ENCODE assay signal across 12 cellular contexts in the genomic region with DNA sequence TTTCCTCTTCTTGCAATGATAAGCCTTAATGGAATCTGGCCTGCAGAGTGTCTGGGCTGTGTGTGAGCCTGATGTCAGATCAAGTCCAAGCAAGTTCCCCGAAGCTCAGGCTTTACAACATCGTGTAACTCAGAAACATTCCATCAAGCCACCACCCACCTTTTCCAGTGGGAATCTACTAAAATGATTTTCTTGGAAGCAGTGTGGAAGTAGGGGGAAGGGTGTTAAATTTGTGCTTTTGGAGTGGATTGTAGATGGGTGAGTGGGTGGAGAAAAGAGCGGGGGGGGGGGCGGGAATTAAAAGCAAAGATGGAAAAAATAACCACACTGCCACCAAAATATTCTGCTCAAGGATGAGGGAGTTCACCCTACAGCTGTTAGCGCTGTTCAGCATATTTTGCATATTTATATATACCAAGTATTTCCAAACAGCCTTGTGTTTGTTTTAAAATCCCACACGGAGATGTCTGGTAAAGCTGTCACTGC. TPM values are rescaled to one million over a fixed set of nuclear protein-coding genes. Genes with fewer than 3 reads are reported as not detected.
DNase-seq lines count a peak whose midpoint lies in the region; ATAC-seq and TF ChIP-seq lines count a peak whose summit lies in the region.
"Had no signal": no experiment of that assay in that cellular context is flagged by ENCODE, and none has a peak within 500 bp of the region (broad histone marks: within the 10 kb centered on the region; RNA-seq: fewer than 3 reads in every experiment).

No MANE protein-coding gene starts in this region.

- no peak overlapping the region for H3K9ac ChIP-seq in rectal smooth muscle tissue (ENCODE audit: low read length)

- peak; percentile 86 to 93 for ATAC-seq in right cardiac atrium
- no peak for ATAC-seq in GM18868 (IDR thresholded peaks at IDR 0.05; ENCODE audit: unreplicated experiment)
- ATAC-seq in stimulated activated memory B cell treated with anti-CD40 and anti-IgM and Interleukin-4, amounts not matched to agents 10 μg/mL and 1 μg/mL and 100 μg/mL, for 72 hours: no peak
- ATAC-seq: activated naive CD4-positive, alpha-beta T cell treated with anti-CD3 and anti-CD28 coated beads, Interleukin-2, amount 50 U/mL, for 72 hours; HCT116 had no signal

- CTCF ChIA-PET in MCF 10A (lab: Yijun Ruan, JAX) (no interaction called here), A673 (lab: Charles Lee) (no interaction called here)

- no peak overlapping the region for H3K27ac ChIP-seq in right cardiac atrium (ENCODE audit: low read length)
- peak overlapping the region; percentile 27 for H3K27ac ChIP-seq in rectal smooth muscle tissue (ENCODE audit: low read depth, low read length)
- H3K27ac ChIP-seq in A673 (ENCODE audit: low read depth, low read length, poor library complexity, severe bottlenecking): no peak overlapping the region

- no peaks in the 10 kb centered on the region for H3K9me3 Mint-ChIP-seq in MCF 10A (ENCODE audit: unreplicated experiment)
- peaks cover 2% of the 10 kb centered on the region for H3K9me3 Mint-ChIP-seq in stimulated activated memory B cell treated with anti-CD40 and anti-IgM and Interleukin-4, amounts not matched to agents 10 μg/mL and 1 μg/mL and 100 μg/mL, for 72 hours

- WGBS in right cardiac atrium: 61% methylated on average over 6 of the region's 6 CpGs

- POLR2A ChIA-PET in MCF 10A (lab: Yijun Ruan, JAX): interaction anchor here (0.9 to 5.8 kb wide), 13 partner anchors 8 to 291 kb away, joined by 3 to 33 read pairs (median 7); a partner anchor contains a TSS
- POLR2A ChIA-PET in A673 (lab: Charles Lee; ENCODE audit: low non-redundant PET): no interaction called here

- peaks cover 15% of the 10 kb centered on the region for H3K4me1 Mint-ChIP-seq in MCF 10A (ENCODE audit: insufficient read depth, unreplicated experiment)
- H3K4me1 Mint-ChIP-seq in stimulated activated memory B cell treated with anti-CD40 and anti-IgM and Interleukin-4, amounts not matched to agents 10 μg/mL and 1 μg/mL and 100 μg/mL, for 72 hours: no peaks in the 10 kb centered on the region
- H3K4me1 Mint-ChIP-seq: CD4-positive, CD25-positive, alpha-beta regulatory T cell had no signal

- H3K27me3 ChIP-seq in right cardiac atrium (ENCODE audit: control insufficient read depth, insufficient read depth) (no peaks in the 10 kb centered on the region), rectal smooth muscle tissue (ENCODE audit: control insufficient read depth, insufficient read depth, low read length) (no peaks in the 10 kb centered on the region), A673 (replicated peaks; ENCODE audit: insufficient read depth, low read depth, low read length, poor library complexity) (no peaks in the 10 kb centered on the region)

- peak overlapping the region; percentile 25 for H3K4me3 Mint-ChIP-seq in MCF 10A (ENCODE audit: unreplicated experiment)
- H3K4me3 Mint-ChIP-seq in stimulated activated memory B cell treated with anti-CD40 and anti-IgM and Interleukin-4, amounts not matched to agents 10 μg/mL and 1 μg/mL and 100 μg/mL, for 72 hours: no peak overlapping the region
- H3K4me3 Mint-ChIP-seq: CD4-positive, CD25-positive, alpha-beta regulatory T cell had no signal

- no peak for TF ChIP-seq CTCF in MCF 10A (IDR thresholded peaks at IDR 0.05; ENCODE audit: unreplicated experiment)
- no peak for TF ChIP-seq CTCF in A673 (conservative IDR thresholded peaks at IDR 0.05; ENCODE audit: low read depth, low read length)

- H3K36me3 Mint-ChIP-seq in MCF 10A (ENCODE audit: insufficient read depth, unreplicated experiment): peaks cover 21% of the 10 kb centered on the region
- no peaks in the 10 kb centered on the region for H3K36me3 Mint-ChIP-seq in stimulated activated memory B cell treated with anti-CD40 and anti-IgM and Interleukin-4, amounts not matched to agents 10 μg/mL and 1 μg/mL and 100 μg/mL, for 72 hours
- H3K36me3 Mint-ChIP-seq: activated naive CD4-positive, alpha-beta T cell treated with anti-CD3 and anti-CD28 coated beads, Interleukin-2, amount 50 U/mL, for 72 hours; CD4-positive, CD25-positive, alpha-beta regulatory T cell had no signal

- DNase-seq in EL (peak; percentile 91), MCF 10A (ENCODE audit: unreplicated experiment) (peak; percentile 72), right cardiac atrium (peak; percentile 35 to 43 (median 43)), NCI-H187 (lab: John Stamatoyannopoulos, UW) (no peak), A673 (ENCODE audit: low spot score) (no peak)
- DNase-seq: CD4-positive, CD25-positive, alpha-beta regulatory T cell; NCI-H774 had no signal

- intact Hi-C loops in MCF 10A (cut with micrococcal nuclease): no loop called here
- intact Hi-C loops in right cardiac atrium (cut with DNase I): no loop called here
- intact Hi-C loops in A673 (cut with micrococcal nuclease; ENCODE audit: unreplicated experiment): no loop called here

- H3K36me3 ChIP-seq in rectal smooth muscle tissue (ENCODE audit: control insufficient read depth, insufficient read depth, low read length) (no peaks in the 10 kb centered on the region), A673 (ENCODE audit: insufficient read depth, low read length, poor library complexity, severe bottlenecking) (no peaks in the 10 kb centered on the region)

- H3K27ac Mint-ChIP-seq in MCF 10A (ENCODE audit: low read depth, unreplicated experiment): peak overlapping the region; percentile 96
- H3K27ac Mint-ChIP-seq in stimulated activated memory B cell treated with anti-CD40 and anti-IgM and Interleukin-4, amounts not matched to agents 10 μg/mL and 1 μg/mL and 100 μg/mL, for 72 hours: no peak overlapping the region
- H3K27ac Mint-ChIP-seq: activated naive CD4-positive, alpha-beta T cell treated with anti-CD3 and anti-CD28 coated beads, Interleukin-2, amount 50 U/mL, for 72 hours; CD4-positive, CD25-positive, alpha-beta regulatory T cell had no signal

- H3K4me3 ChIP-seq in right cardiac atrium (ENCODE audit: low read length): no peak overlapping the region
- no peak overlapping the region for H3K4me3 ChIP-seq in rectal smooth muscle tissue (ENCODE audit: low read length)
- no peak overlapping the region for H3K4me3 ChIP-seq in A673 (ENCODE audit: low read depth, low read length, poor library complexity, severe bottlenecking)

- H3K9me3 ChIP-seq in right cardiac atrium (ENCODE audit: control insufficient read depth, low read length): no peaks in the 10 kb centered on the region
- H3K9me3 ChIP-seq in A673 (ENCODE audit: low read depth, low read length, poor library complexity, severe bottlenecking): no peaks in the 10 kb centered on the region

- H3K4me1 ChIP-seq in right cardiac atrium (ENCODE audit: control insufficient read depth, insufficient read depth, low read length) (no peaks in the 10 kb centered on the region), rectal smooth muscle tissue (ENCODE audit: control insufficient read depth, insufficient read depth, low read length) (peaks cover 6% of the 10 kb centered on the region), A673 (ENCODE audit: insufficient read depth, low read length, poor library complexity, severe bottlenecking) (no peaks in the 10 kb centered on the region)

- H3K27me3 Mint-ChIP-seq in MCF 10A (ENCODE audit: insufficient read depth, unreplicated experiment): no peaks in the 10 kb centered on the region
- H3K27me3 Mint-ChIP-seq in stimulated activated memory B cell treated with anti-CD40 and anti-IgM and Interleukin-4, amounts not matched to agents 10 μg/mL and 1 μg/mL and 100 μg/mL, for 72 hours: no peaks in the 10 kb centered on the region
- H3K27me3 Mint-ChIP-seq: CD4-positive, CD25-positive, alpha-beta regulatory T cell had no signal

- no TSS peak for BruUV-seq in MCF 10A (replicated peaks; lab: Mats Ljungman, UMichigan)
- BruUV-seq in A673 (replicated peaks; lab: Mats Ljungman, UMichigan): no TSS peak

RNA-seq across cellular contexts. Expression of a gene that starts 53.6 kb away (rescaled TPM):
- 6.3 and 12.2 TPM in 2 replicates for total RNA-seq in MCF 10A (2022)
- 10 to 100 TPM in 1 of 4 donors, 1 to 10 TPM in 3; 5.6 to 10.9 (median 8.4) TPM for total RNA-seq in right cardiac atrium
- 2.2 TPM for polyA plus RNA-seq in right cardiac atrium
- 20.7 and 26.8 TPM in 2 replicates for total RNA-seq in A673 (2021)
- polyA plus RNA-seq: CD4-positive, CD25-positive, alpha-beta regulatory T cell had no signal

Comparison
In these comparisons a context has a peak if more than half of its experiments do, and no peak if none do; other contexts are left out.
1. DNase-seq: peak in EL (single experiment), MCF 10A (single experiment) and right cardiac atrium (3 of 3); none in NCI-H187 (0 of 2) and A673 (single experiment).
2. ATAC-seq: peak in right cardiac atrium (2 of 2); none in GM18868 (single experiment) and stimulated activated memory B cell treated with anti-CD40 and anti-IgM and Interleukin-4, amounts not matched to agents 10 μg/mL and 1 μg/mL and 100 μg/mL, for 72 hours (single experiment).